In genomic region chr5:14425581-14425980, GRCh38 we compare ENCODE assay signal across 22 cellular contexts.
"Had no signal": no experiment of that assay in that cellular context is flagged by ENCODE, and none has a peak within 500 bp of the region (broad histone marks: within the 10 kb centered on the region; RNA-seq: fewer than 3 reads in every experiment).

No MANE protein-coding gene starts in this region.

- H3K9me3 ChIP-seq: mucosa of descending colon, pancreas, suprapubic skin, thyroid gland, uterus had no signal

- H3K9me3 Mint-ChIP-seq: naive thymus-derived CD8-positive, alpha-beta T cell; neural crest cell; type B pancreatic cell had no signal

- ATAC-seq: left lobe of liver; mucosa of descending colon; naive thymus-derived CD8-positive, alpha-beta T cell; pancreas; right cardiac atrium had no signal

- H3K4me3 Mint-ChIP-seq: naive thymus-derived CD8-positive, alpha-beta T cell; neural crest cell; type B pancreatic cell had no signal

- FAIRE-seq: pancreas, small intestine had no signal

- H3K4me2 ChIP-seq: hepatocyte had no signal

- H3K4me1 ChIP-seq: uterus had no signal

- H3K4me3 ChIP-seq: dorsolateral prefrontal cortex, hepatocyte, mucosa of descending colon, pancreas, suprapubic skin, thyroid gland, uterus had no signal

- DNase-seq: cortex of kidney; dorsolateral prefrontal cortex; effector CD8-positive, alpha-beta T cell; foreskin melanocyte; head of caudate nucleus; mammary epithelial cell; mucosa of descending colon; naive thymus-derived CD8-positive, alpha-beta T cell; nucleus accumbens; pancreas; right cardiac atrium; small intestine; stimulated activated CD4-positive, alpha-beta T cell treated with anti-CD3 and anti-CD28 coated beads, Interleukin-12 subunit alpha, Interleukin-12 subunit beta, amount 100 ng/mL, for 4 hours; stimulated activated naive CD4-positive, alpha-beta T cell; thyroid gland; uterus had no signal

- H3K27ac Mint-ChIP-seq: progenitor cell of endocrine pancreas, type B pancreatic cell had no signal

- H3K36me3 Mint-ChIP-seq: naive thymus-derived CD8-positive, alpha-beta T cell had no signal

- H3K36me3 ChIP-seq: uterus had no signal

- H3K27me3 Mint-ChIP-seq: naive thymus-derived CD8-positive, alpha-beta T cell; progenitor cell of endocrine pancreas; type B pancreatic cell had no signal

- H3K27me3 ChIP-seq: dorsolateral prefrontal cortex, hepatocyte, pancreas, suprapubic skin, thyroid gland, uterus had no signal

- H3K27ac ChIP-seq: hepatocyte, pancreas, suprapubic skin, thyroid gland, uterus had no signal

- H2AFZ ChIP-seq: hepatocyte had no signal
